ENCODE assay signal across 8 cellular contexts in genomic region chr16:11345040-11345862, GRCh38. TPM values are rescaled to one million over a fixed set of nuclear protein-coding genes. Genes with fewer than 3 reads are reported as not detected.
DNase-seq lines count a peak whose midpoint lies in the region; ATAC-seq and TF ChIP-seq lines count a peak whose summit lies in the region.

Gene RMI2 (plus strand): TSS chr16:11345459. CDS start chr16:11345472, 13 bp downstream.

- H3K36me3 ChIP-seq in BLaER1 = no peaks in the 10 kb centered on the region
- H3K36me3 ChIP-seq in colonic mucosa = no peaks in the 10 kb centered on the region

- TF ChIP-seq CTCF in colonic mucosa (IDR thresholded peaks at IDR 0.05) = no peak

- CTCF ChIA-PET in activated CD4-positive, alpha-beta T cell treated with anti-CD3 and anti-CD28 coated beads for 36 hours (lab: Charles Lee) = interaction anchor here (1.1 to 1.2 kb wide), 2 partner anchors 48 to 374 kb away, joined by 3 read pairs; no protein-coding TSS in a partner anchor

- H3K9me3 ChIP-seq in BLaER1 (no peaks in the 10 kb centered on the region), colonic mucosa (no peaks in the 10 kb centered on the region)

- H3K9me3 Mint-ChIP-seq in activated CD4-positive, alpha-beta T cell treated with anti-CD3 and anti-CD28 coated beads for 36 hours (ENCODE audit: low read depth) = no peaks in the 10 kb centered on the region

- H3K27me3 Mint-ChIP-seq in activated CD4-positive, alpha-beta T cell treated with anti-CD3 and anti-CD28 coated beads for 36 hours = no peaks in the 10 kb centered on the region

- H3K4me1 ChIP-seq in BLaER1 (peaks cover 55% of the 10 kb centered on the region), colonic mucosa (no peaks in the 10 kb centered on the region)

- H3K36me3 Mint-ChIP-seq in activated CD4-positive, alpha-beta T cell treated with anti-CD3 and anti-CD28 coated beads for 36 hours (ENCODE audit: low read depth) = peaks cover 17% of the 10 kb centered on the region

- H3K4me3 Mint-ChIP-seq in activated CD4-positive, alpha-beta T cell treated with anti-CD3 and anti-CD28 coated beads for 36 hours = peak within 1 kb of the TSS; percentile 90

- H4K20me1 ChIP-seq in BLaER1 = peaks cover 16% of the 10 kb centered on the region

- H3K27ac ChIP-seq in BLaER1 (peak within 1 kb of the TSS; percentile 92), colonic mucosa (no peak within 1 kb of the TSS)

- H3K4me1 Mint-ChIP-seq in activated CD4-positive, alpha-beta T cell treated with anti-CD3 and anti-CD28 coated beads for 36 hours = peaks cover 49% of the 10 kb centered on the region

- H3K27ac Mint-ChIP-seq in activated CD4-positive, alpha-beta T cell treated with anti-CD3 and anti-CD28 coated beads for 36 hours = peak within 1 kb of the TSS; percentile 94

- intact Hi-C loops in activated CD4-positive, alpha-beta T cell treated with anti-CD3 and anti-CD28 coated beads for 36 hours (cut with DNase I, micrococcal nuclease) = loop anchor here (1.0 kb wide), 6 partner anchors 9 to 403 kb away; partner anchors contain the start of genes DEXI (in 1 of the 2), SNN (in 1 of the 2) and SOCS1 (in 1 of the 2)
- intact Hi-C loops in colonic mucosa (cut with DNase I) = loop anchor here (5.0 kb wide), 1 partner anchor 88 kb away; the partner anchor contains the start of gene SOCS1

- peak within 1 kb of the TSS; percentile 97 for H3K4me2 ChIP-seq in BLaER1

- peak; percentile 74 for DNase-seq in NCI-H524 treated with DMSO at 0.1 percent for 48 hours (lab: John Stamatoyannopoulos, UW)
- DNase-seq in activated CD4-positive, alpha-beta T cell treated with anti-CD3 and anti-CD28 coated beads for 36 hours = peak; percentile 99
- peak; percentile 98 for DNase-seq in colonic mucosa
- peak; percentile 97 for DNase-seq in kidney tubule cell (ENCODE audit: low spot score)
- DNase-seq in stimulated activated CD4-positive, alpha-beta T cell treated with anti-CD3 and anti-CD28 coated beads, Interleukin-1b, Interleukin-23, amount 100 ng/mL, for 4 hours (ENCODE audit: low read depth in 2 of 2) = peak; percentile 91

- POLR2A ChIA-PET in activated CD4-positive, alpha-beta T cell treated with anti-CD3 and anti-CD28 coated beads for 36 hours (lab: Charles Lee) = interaction anchor here (0.8 to 1.6 kb wide), 3 partner anchors 9 to 251 kb away, joined by 3 to 8 read pairs (median 5); no protein-coding TSS in a partner anchor

- peak within 1 kb of the TSS; percentile 91 for H3K9ac ChIP-seq in BLaER1
- H3K9ac ChIP-seq in colonic mucosa (ENCODE audit: low read depth in 2 of 2, low read length in 2 of 2) = peak within 1 kb of the TSS; percentile 61 to 72

- ATAC-seq in GM19324 (IDR thresholded peaks at IDR 0.05; ENCODE audit: low FRiP score, unreplicated experiment) (peak; percentile 94), HG03460 (IDR thresholded peaks at IDR 0.05; ENCODE audit: unreplicated experiment) (peak; percentile 99)
- peak; percentile 96 for ATAC-seq in activated CD4-positive, alpha-beta T cell treated with anti-CD3 and anti-CD28 coated beads for 36 hours

- H3K27me3 ChIP-seq in BLaER1 = no peaks in the 10 kb centered on the region
- H3K27me3 ChIP-seq in colonic mucosa = no peaks in the 10 kb centered on the region

- peak within 1 kb of the TSS; percentile 89 for H3K4me3 ChIP-seq in BLaER1
- H3K4me3 ChIP-seq in colonic mucosa = peak within 1 kb of the TSS; percentile 39

RNA-seq across cellular contexts. Expression of gene RMI2, which starts in this region (rescaled TPM):
- 10 to 100 TPM; 56.0 to 69.8 TPM for total RNA-seq in activated CD4-positive, alpha-beta T cell treated with anti-CD3 and anti-CD28 coated beads for 36 hours
- total RNA-seq in colonic mucosa = 10 to 100 TPM; 12.0 to 46.3 TPM
